ENCODE assay signal across 2 cellular contexts in genomic region chr17:14432058-14432457, GRCh38.
TF ChIP-seq lines count a peak whose summit lies in the region.

No MANE protein-coding gene starts in this region.

TF ChIP-seq in liver, 16 proteins besides CTCF, POLR2A, EP300 and RAD21:
- TF ChIP-seq ATF3 (IDR thresholded peaks at IDR 0.05) (peak; percentile 40), FOXA2 (IDR thresholded peaks at IDR 0.05) (no peak)

TF ChIP-seq in HepG2, 621 proteins besides CTCF, POLR2A, EP300 and RAD21 (continued from another document):
- TF ChIP-seq RERE (CRISPR knock-in tag; IDR thresholded peaks at IDR 0.05; ENCODE audit: low read depth) (no peak), ZNF770 (CRISPR knock-in tag; IDR thresholded peaks at IDR 0.05) (no peak), SOX13 (IDR thresholded peaks at IDR 0.05) (no peak), SOX13 (CRISPR knock-in tag; conservative IDR thresholded peaks at IDR 0.05 in 1 of 2, IDR thresholded peaks at IDR 0.05 in 1 of 2) (no peak), YY1 (IDR thresholded peaks at IDR 0.05; ENCODE audit: insufficient read depth, insufficient replicate concordance, low read depth, low read length) (no peak), ZNF572 (CRISPR knock-in tag; IDR thresholded peaks at IDR 0.05) (no peak), ZFP36 (IDR thresholded peaks at IDR 0.05; ENCODE audit: borderline replicate concordance, low read depth, low read length, partially characterized antibody) (no peak), ZFP62 (CRISPR knock-in tag; IDR thresholded peaks at IDR 0.05) (no peak), HMGXB3 (CRISPR knock-in tag; IDR thresholded peaks at IDR 0.05; ENCODE audit: borderline replicate concordance) (no peak), HIC2 (CRISPR knock-in tag; IDR thresholded peaks at IDR 0.05; ENCODE audit: low read depth) (no peak)
